In genomic region chr17:38465420-38466345, GRCh38 we compare ENCODE assay signal across 9 cellular contexts. TPM values are rescaled to one million over a fixed set of nuclear protein-coding genes. Genes with fewer than 3 reads are reported as not detected.
A peak's percentile ranks its signal among the peaks of the same experiment; 100 is the strongest.
DNase-seq lines count a peak whose midpoint lies in the region; ATAC-seq and TF ChIP-seq lines count a peak whose summit lies in the region.
"Had no signal": no experiment of that assay in that cellular context is flagged by ENCODE, and none has a peak within 500 bp of the region (broad histone marks: within the 10 kb centered on the region; RNA-seq: fewer than 3 reads in every experiment).

No MANE protein-coding gene starts in this region.

- peak overlapping the region; percentile 87 to 94 for H3K27ac ChIP-seq in lung (ENCODE audit: low read depth in 1 of 2, low read length in 1 of 2)
- H3K27ac ChIP-seq in upper lobe of right lung: peak overlapping the region; percentile 87
- no peak overlapping the region for H3K27ac ChIP-seq in effector memory CD4-positive, alpha-beta T cell (ENCODE audit: insufficient read depth, low read length, poor library complexity, severe bottlenecking)

- H3K4me1 ChIP-seq in lung (ENCODE audit: control insufficient read depth in 2 of 2, insufficient read depth in 2 of 2, low read length in 2 of 2): peaks cover 2 to 31% of the 10 kb centered on the region in 2 donors
- H3K4me1 ChIP-seq in upper lobe of right lung: peaks cover 25% of the 10 kb centered on the region
- H3K4me1 ChIP-seq in effector memory CD4-positive, alpha-beta T cell (ENCODE audit: control insufficient read depth, insufficient read depth, low read length, poor library complexity, severe bottlenecking): no peaks in the 10 kb centered on the region

- intact Hi-C loops in upper lobe of right lung (cut with DNase I): no loop called here

- TF ChIP-seq CTCF in lung (IDR thresholded peaks at IDR 0.05; ENCODE audit: control extremely low read depth, extremely low read depth): no peak
- no peak for TF ChIP-seq CTCF in upper lobe of right lung (IDR thresholded peaks at IDR 0.05)

- H3K27me3 ChIP-seq in lung (ENCODE audit: control insufficient read depth, insufficient read depth): no peaks in the 10 kb centered on the region
- H3K27me3 ChIP-seq in upper lobe of right lung: no peaks in the 10 kb centered on the region
- no peaks in the 10 kb centered on the region for H3K27me3 ChIP-seq in effector memory CD4-positive, alpha-beta T cell (replicated peaks; ENCODE audit: control insufficient read depth, insufficient read depth, low read length, poor library complexity, severe bottlenecking)

- H3K4me3 ChIP-seq in lung (peak overlapping the region; percentile 49), upper lobe of right lung (peak overlapping the region; percentile 50)
- H3K4me3 ChIP-seq in effector memory CD4-positive, alpha-beta T cell (ENCODE audit: insufficient read depth, low read depth, low read length, poor library complexity, severe bottlenecking): no peak overlapping the region

- H3K9me3 ChIP-seq in lung (ENCODE audit: control insufficient read depth in 2 of 2, insufficient read depth in 1 of 2, low read length in 1 of 2): peaks cover 0 to 2% of the 10 kb centered on the region in 2 donors
- no peaks in the 10 kb centered on the region for H3K9me3 ChIP-seq in upper lobe of right lung
- H3K9me3 ChIP-seq in effector memory CD4-positive, alpha-beta T cell (ENCODE audit: control insufficient read depth, low read length): no peaks in the 10 kb centered on the region

- peak; percentile 42 for ATAC-seq in lung (ENCODE audit: insufficient read depth, low FRiP score)
- ATAC-seq in upper lobe of right lung: peak; percentile 54
- no peak for ATAC-seq in HG02973 (IDR thresholded peaks at IDR 0.05; ENCODE audit: unreplicated experiment)
- ATAC-seq in HG02763 (IDR thresholded peaks at IDR 0.05; ENCODE audit: unreplicated experiment): no peak

- 67 to 83% methylated on average over 23 of the region's 23 CpGs for WGBS in lung, 2 donors

- DNase-seq in dedifferentiated amniotic fluid mesenchymal stem cell (ENCODE audit: extremely low spot score): peak; percentile 73
- no peak for DNase-seq in lung (ENCODE audit: low spot score)
- DNase-seq in upper lobe of right lung: no peak
- no peak for DNase-seq in NCI-H1417 (lab: John Stamatoyannopoulos, UW)
- no peak for DNase-seq in effector memory CD4-positive, alpha-beta T cell
- DNase-seq: NCI-H1417 treated with DMSO at 0.1 percent for 48 hours had no signal

- H3K36me3 ChIP-seq in lung (ENCODE audit: control insufficient read depth in 2 of 2, insufficient read depth in 2 of 2, low read length in 2 of 2) (peaks cover 13 to 35% of the 10 kb centered on the region in 2 donors), upper lobe of right lung (peaks cover 22% of the 10 kb centered on the region)
- H3K36me3 ChIP-seq in effector memory CD4-positive, alpha-beta T cell (ENCODE audit: control insufficient read depth, insufficient read depth, low read length): no peaks in the 10 kb centered on the region

- TF ChIP-seq RAD21 in Ishikawa (IDR thresholded peaks at IDR 0.05; ENCODE audit: low read depth): no peak

- TF ChIP-seq EP300 in Ishikawa (IDR thresholded peaks at IDR 0.05; ENCODE audit: borderline replicate concordance): peak; percentile 87

TF ChIP-seq in Ishikawa, 13 proteins besides CTCF, POLR2A, EP300 and RAD21:
- peak; percentile 74; the same call in 1 of the 2 replicates for TF ChIP-seq FOXM1 (IDR thresholded peaks at IDR 0.05; ENCODE audit: borderline replicate concordance, low read depth)
- no peak for TF ChIP-seq TAF1 (IDR thresholded peaks at IDR 0.05; ENCODE audit: low read depth)
- no peak for TF ChIP-seq ZBTB7A (IDR thresholded peaks at IDR 0.05; ENCODE audit: low read depth)
- TF ChIP-seq MAX (IDR thresholded peaks at IDR 0.05): peak; percentile 18; the same call in 1 of the 2 replicates
- no peak for TF ChIP-seq REST (IDR thresholded peaks at IDR 0.05; ENCODE audit: low read depth)
- peak; percentile 88 for TF ChIP-seq TCF12 (IDR thresholded peaks at IDR 0.05; ENCODE audit: low read depth)
- peak; percentile 96 for TF ChIP-seq TEAD4 (IDR thresholded peaks at IDR 0.05)
- peak; percentile 93 for TF ChIP-seq NFIC (IDR thresholded peaks at IDR 0.05)
TF ChIP-seq in Ishikawa: peak in this region for 5.

RNA-seq across cellular contexts. Expression of gene ARHGAP23, which starts 37.4 kb away (rescaled TPM):
- total RNA-seq in lung: 10 to 100 TPM; 59.2 to 91.7 TPM
- 10 to 100 TPM; 18.3 to 19.2 TPM for polyA plus RNA-seq in lung
- total RNA-seq in upper lobe of right lung: 85.1 TPM

Comparison
In these comparisons a context has a peak if more than half of its experiments do, and no peak if none do; other contexts are left out.
1. ATAC-seq: peak in lung (single experiment) and upper lobe of right lung (single experiment); none in HG02973 (single experiment) and HG02763 (single experiment).